8 cellular contexts compared by ENCODE assay signal in genomic region chr2:196170681-196171247, GRCh38. TPM values are rescaled to one million over a fixed set of nuclear protein-coding genes. Genes with fewer than 3 reads are reported as not detected.
DNase-seq lines count a peak whose midpoint lies in the region; ATAC-seq and TF ChIP-seq lines count a peak whose summit lies in the region.

No MANE protein-coding gene starts in this region.

- H3K27me3 Mint-ChIP-seq in activated naive CD8-positive, alpha-beta T cell treated with anti-CD3 and anti-CD28 coated beads, Interleukin-2, amount 50 U/mL, for 24 hours = no peaks in the 10 kb centered on the region

- H3K36me3 Mint-ChIP-seq in activated naive CD8-positive, alpha-beta T cell treated with anti-CD3 and anti-CD28 coated beads, Interleukin-2, amount 50 U/mL, for 24 hours (ENCODE audit: low read depth) = peaks cover 44% of the 10 kb centered on the region

- intact Hi-C loops in left cardiac atrium (cut with DNase I) = loop anchor here in 1 of 2 donors (10.0 kb wide), 1 partner anchor 114 kb away; no protein-coding TSS in a partner anchor

- peak overlapping the region; percentile 87 for H3K4me3 ChIP-seq in retinal pigment epithelial cell (ENCODE audit: low read length)

- peak; percentile 2 to 11 for ATAC-seq in activated CD4-positive, CD25-positive, alpha-beta regulatory T cell treated with anti-CD3 and anti-CD28 coated beads, Interleukin-2, amount 50 U/mL, for 24 hours
- ATAC-seq in HG02571 (IDR thresholded peaks at IDR 0.05; ENCODE audit: unreplicated experiment) (peak; percentile 4), left cardiac atrium (peak; percentile 45 to 67)
- peak; percentile 16 for ATAC-seq in activated naive CD8-positive, alpha-beta T cell treated with anti-CD3 and anti-CD28 coated beads, Interleukin-2, amount 50 U/mL, for 24 hours

- H3K4me3 Mint-ChIP-seq in activated naive CD8-positive, alpha-beta T cell treated with anti-CD3 and anti-CD28 coated beads, Interleukin-2, amount 50 U/mL, for 24 hours = peak overlapping the region; percentile 90

- DNase-seq in activated CD4-positive, CD25-positive, alpha-beta regulatory T cell (lab: John Stamatoyannopoulos, UW) = no peak
- DNase-seq in NCI-H748 (lab: John Stamatoyannopoulos, UW; ENCODE audit: unreplicated experiment) (peak; percentile 54), left cardiac atrium (peak; percentile 35), retinal pigment epithelial cell (ENCODE audit: low read depth) (no peak), mesenteric fat pad (ENCODE audit: low spot score) (no peak)
- DNase-seq in activated naive CD8-positive, alpha-beta T cell treated with anti-CD3 and anti-CD28 coated beads, Interleukin-2, amount 50 U/mL, for 24 hours = no peak

- no peaks in the 10 kb centered on the region for H3K9me3 Mint-ChIP-seq in activated naive CD8-positive, alpha-beta T cell treated with anti-CD3 and anti-CD28 coated beads, Interleukin-2, amount 50 U/mL, for 24 hours

- peaks cover 46% of the 10 kb centered on the region for H3K4me1 Mint-ChIP-seq in activated naive CD8-positive, alpha-beta T cell treated with anti-CD3 and anti-CD28 coated beads, Interleukin-2, amount 50 U/mL, for 24 hours

- H3K27ac Mint-ChIP-seq in activated naive CD8-positive, alpha-beta T cell treated with anti-CD3 and anti-CD28 coated beads, Interleukin-2, amount 50 U/mL, for 24 hours = peak overlapping the region; percentile 88

- TF ChIP-seq CTCF in retinal pigment epithelial cell (conservative IDR thresholded peaks at IDR 0.05; ENCODE audit: low read depth, low read length) = no peak

RNA-seq across cellular contexts. Expression of gene STK17B, which starts 0.6 kb away (rescaled TPM):
- total RNA-seq in left cardiac atrium (10 to 100 TPM; 11.2 to 11.5 TPM), mesenteric fat pad (67.7 TPM)

Comparison
In these comparisons a context has a peak if more than half of its experiments do, and no peak if none do; other contexts are left out.
1. ATAC-seq: peak in every context shown above with its lines; median percentile 56 in left cardiac atrium; 16 in activated naive CD8-positive, alpha-beta T cell treated with anti-CD3 and anti-CD28 coated beads, Interleukin-2, amount 50 U/mL, for 24 hours; 6 in activated CD4-positive, CD25-positive, alpha-beta regulatory T cell treated with anti-CD3 and anti-CD28 coated beads, Interleukin-2, amount 50 U/mL, for 24 hours; 4 in HG02571.
2. DNase-seq: peak in NCI-H748 (single experiment) and left cardiac atrium (single experiment); none in activated CD4-positive, CD25-positive, alpha-beta regulatory T cell (0 of 4), activated naive CD8-positive, alpha-beta T cell treated with anti-CD3 and anti-CD28 coated beads, Interleukin-2, amount 50 U/mL, for 24 hours (single experiment), retinal pigment epithelial cell (single experiment) and mesenteric fat pad (single experiment).